In genomic region chrX:4193500-4193899, GRCh38 we compare ENCODE assay signal across 22 cellular contexts.
DNase-seq lines count a peak whose midpoint lies in the region; FAIRE-seq and TF ChIP-seq lines count a peak whose summit lies in the region.
"Had no signal": no experiment of that assay in that cellular context is flagged by ENCODE, and none has a peak within 500 bp of the region (broad histone marks: within the 10 kb centered on the region; RNA-seq: fewer than 3 reads in every experiment).

No MANE protein-coding gene starts in this region.

- dilution Hi-C loops in endothelial cell of umbilical vein (cut with MboI; ENCODE audit: extremely low pct_ligation_motif_present, low sequenced_read_pairs): no loop called here

- H2AK5ac ChIP-seq in H9 (ENCODE audit: insufficient read length, low read length): no peak overlapping the region

- no peaks in the 10 kb centered on the region for H3K79me2 ChIP-seq in H9 (ENCODE audit: insufficient read depth, low read length)
- no peaks in the 10 kb centered on the region for H3K79me2 ChIP-seq in PC-9 (ENCODE audit: low read depth)
- H3K79me2 ChIP-seq in endothelial cell of umbilical vein (ENCODE audit: control insufficient read depth, insufficient read depth, low read length): no peaks in the 10 kb centered on the region

- intact Hi-C loops in PC-9 (cut with micrococcal nuclease; ENCODE audit: unreplicated experiment): no loop called here
- intact Hi-C loops in endothelial cell of umbilical vein (cut with micrococcal nuclease): no loop called here
- intact Hi-C loops in colonic mucosa (cut with DNase I): no loop called here
- intact Hi-C loops in adrenal gland (cut with DNase I): no loop called here

- H3K27me3 ChIP-seq in H9 (ENCODE audit: insufficient read depth, low read length): no peaks in the 10 kb centered on the region
- H3K27me3 ChIP-seq in PC-9 (ENCODE audit: insufficient read depth, low read depth): no peaks in the 10 kb centered on the region
- no peaks in the 10 kb centered on the region for H3K27me3 ChIP-seq in endothelial cell of umbilical vein (ENCODE audit: control insufficient read depth in 2 of 2, insufficient read depth in 2 of 2, low read length in 2 of 2)
- H3K27me3 ChIP-seq in colonic mucosa: no peaks in the 10 kb centered on the region
- H3K27me3 ChIP-seq in adrenal gland: no peaks in the 10 kb centered on the region
- H3K27me3 ChIP-seq: BLaER1 had no signal

- H3K4me2 ChIP-seq in H9 (ENCODE audit: insufficient read depth, insufficient read length, low read length) (no peak overlapping the region), PC-9 (no peak overlapping the region), endothelial cell of umbilical vein (ENCODE audit: insufficient read depth, low read length) (no peak overlapping the region)
- H3K4me2 ChIP-seq: BLaER1 had no signal

- no peaks in the 10 kb centered on the region for H3K9me1 ChIP-seq in endothelial cell of umbilical vein (replicated peaks; ENCODE audit: control insufficient read depth, extremely low read depth, insufficient read depth, low read length)

- no peak for TF ChIP-seq CTCF in D721Med (IDR thresholded peaks at IDR 0.05; ENCODE audit: insufficient read depth, missing control alignments)
- TF ChIP-seq CTCF in H9 (conservative IDR thresholded peaks at IDR 0.05): no peak
- no peak for TF ChIP-seq CTCF in PC-9 (conservative IDR thresholded peaks at IDR 0.05)
- TF ChIP-seq CTCF in endothelial cell of umbilical vein (IDR thresholded peaks at IDR 0.05; ENCODE audit: extremely low read depth in 1 of 2, insufficient read depth in 1 of 2, low read depth in 1 of 2, low read length in 2 of 2): no peak
- no peak for TF ChIP-seq CTCF in colonic mucosa (IDR thresholded peaks at IDR 0.05)
- no peak for TF ChIP-seq CTCF in chondrocyte (IDR thresholded peaks at IDR 0.05)
- TF ChIP-seq CTCF in adrenal gland (IDR thresholded peaks at IDR 0.05): no peak

- H3K4ac ChIP-seq in H9 (ENCODE audit: low read depth, low read length): no peak overlapping the region

- no peak overlapping the region for H2BK12ac ChIP-seq in H9 (ENCODE audit: insufficient read length, low read depth, low read length)

- no peak overlapping the region for H2BK20ac ChIP-seq in H9 (ENCODE audit: low read depth, low read length, poor library complexity, severe bottlenecking)

- H4K20me1 ChIP-seq in H9 (ENCODE audit: control insufficient read depth, insufficient read depth, insufficient read length) (no peaks in the 10 kb centered on the region), PC-9 (ENCODE audit: insufficient read depth) (no peaks in the 10 kb centered on the region), endothelial cell of umbilical vein (replicated peaks; ENCODE audit: control insufficient read depth, extremely low read depth, insufficient read depth, low read length) (no peaks in the 10 kb centered on the region)
- H4K20me1 ChIP-seq: BLaER1 had no signal

- H3K4me3 Mint-ChIP-seq in H9: no peak overlapping the region
- no peak overlapping the region for H3K4me3 Mint-ChIP-seq in chondrocyte (ENCODE audit: unreplicated experiment)
- H3K4me3 Mint-ChIP-seq: B cell; CD4-positive, CD25-positive, alpha-beta regulatory T cell; CD8-positive, alpha-beta T cell; HFFc6 had no signal

- POLR2A ChIA-PET in PC-9 (lab: Charles Lee; ENCODE audit: unreplicated experiment) (no interaction called here), endothelial cell of umbilical vein (lab: Charles Lee) (no interaction called here)

- no peaks in the 10 kb centered on the region for H3K9me3 Mint-ChIP-seq in H9
- H3K9me3 Mint-ChIP-seq in chondrocyte (ENCODE audit: low read depth): peaks cover 13% of the 10 kb centered on the region

- H3K4me1 Mint-ChIP-seq in H9 (peaks cover 11% of the 10 kb centered on the region in 2 experiments), chondrocyte (ENCODE audit: low read depth) (no peaks in the 10 kb centered on the region)
- H3K4me1 Mint-ChIP-seq: B cell; CD4-positive, CD25-positive, alpha-beta regulatory T cell had no signal

- H4K5ac ChIP-seq in H9 (ENCODE audit: insufficient read length, low read depth, low read length): peak overlapping the region; percentile 85

- BruUV-seq in PC-9 (replicated peaks; lab: Mats Ljungman, UMichigan): no TSS peak
- no TSS peak for BruUV-seq in endothelial cell of umbilical vein (replicated peaks; lab: Mats Ljungman, UMichigan)

- H3K36me3 Mint-ChIP-seq in H9 (ENCODE audit: insufficient read depth in 1 of 3, low read depth in 3 of 3) (no peaks in the 10 kb centered on the region), chondrocyte (ENCODE audit: low read depth) (no peaks in the 10 kb centered on the region)
- H3K36me3 Mint-ChIP-seq: CD4-positive, CD25-positive, alpha-beta regulatory T cell; CD8-positive, alpha-beta T cell had no signal

- H3K56ac ChIP-seq in H9 (ENCODE audit: insufficient read length, low read depth, low read length): no peak overlapping the region

- H3K36me3 ChIP-seq in PC-9 (ENCODE audit: low read depth) (no peaks in the 10 kb centered on the region), endothelial cell of umbilical vein (ENCODE audit: control insufficient read depth in 2 of 2, extremely low read depth in 1 of 2, insufficient read depth in 2 of 2, low read length in 2 of 2) (no peaks in the 10 kb centered on the region), colonic mucosa (no peaks in the 10 kb centered on the region), adrenal gland (replicated peaks in 1 of 2) (no peaks in the 10 kb centered on the region)
- H3K36me3 ChIP-seq: BLaER1 had no signal

- no peak overlapping the region for H2BK5ac ChIP-seq in H9 (ENCODE audit: insufficient read length, low read length)

- no peak overlapping the region for H3K23ac ChIP-seq in H9 (ENCODE audit: insufficient read length, low read depth, low read length)

- H3K9ac ChIP-seq in H9 (ENCODE audit: extremely low read depth, insufficient read length, low read length): no peak overlapping the region
- H3K9ac ChIP-seq in endothelial cell of umbilical vein (replicated peaks; ENCODE audit: extremely low read depth, insufficient read depth, low read length): no peak overlapping the region
- no peak overlapping the region for H3K9ac ChIP-seq in colonic mucosa (ENCODE audit: low read depth in 2 of 2, low read length in 2 of 2)
- H3K9ac ChIP-seq: BLaER1 had no signal

- H3K4me1 ChIP-seq in H9 (ENCODE audit: insufficient read depth, low read length) (no peaks in the 10 kb centered on the region), PC-9 (replicated peaks; ENCODE audit: insufficient read depth) (peaks cover 10% of the 10 kb centered on the region; the same call in 1 of the 2 replicates), endothelial cell of umbilical vein (ENCODE audit: control insufficient read depth, extremely low read depth, insufficient read depth, low read length) (no peaks in the 10 kb centered on the region), colonic mucosa (no peaks in the 10 kb centered on the region), adrenal gland (replicated peaks in 1 of 2) (no peaks in the 10 kb centered on the region)
- H3K4me1 ChIP-seq: BLaER1, Caco-2 had no signal

- H3F3A ChIP-seq in PC-9 (ENCODE audit: insufficient read depth, low read depth): no peaks in the 10 kb centered on the region

- no peaks in the 10 kb centered on the region for H3K23me2 ChIP-seq in H9 (ENCODE audit: insufficient read length, low read depth, low read length, poor library complexity, severe bottlenecking)

- no peak for TF ChIP-seq POLR2A in endothelial cell of umbilical vein (IDR thresholded peaks at IDR 0.05; ENCODE audit: low read depth, low read length)
- no peak for TF ChIP-seq POLR2A in adrenal gland (IDR thresholded peaks at IDR 0.05)

- H2BK15ac ChIP-seq in H9 (ENCODE audit: low read depth, low read length): no peak overlapping the region

- no peak overlapping the region for H3K14ac ChIP-seq in H9 (ENCODE audit: insufficient read depth, low read length)

- H3K18ac ChIP-seq in H9 (ENCODE audit: insufficient read length, low read depth, low read length): no peak overlapping the region

- CTCF ChIA-PET in PC-9 (lab: Charles Lee) (no interaction called here), endothelial cell of umbilical vein (lab: Charles Lee) (no interaction called here)

- no peak overlapping the region for H3K27ac ChIP-seq in H9 (ENCODE audit: insufficient read length, low read depth, low read length)
- no peak overlapping the region for H3K27ac ChIP-seq in PC-9
- no peak overlapping the region for H3K27ac ChIP-seq in endothelial cell of umbilical vein (ENCODE audit: insufficient read depth, low read depth, low read length)
- no peak overlapping the region for H3K27ac ChIP-seq in colonic mucosa
- no peak overlapping the region for H3K27ac ChIP-seq in adrenal gland
- H3K27ac ChIP-seq: BLaER1, C4-2B had no signal

- H2AFZ ChIP-seq in H9 (ENCODE audit: low read length) (no peak overlapping the region), PC-9 (peak overlapping the region; percentile 13; the same call in 1 of the 2 replicates), endothelial cell of umbilical vein (ENCODE audit: low read depth, low read length) (no peak overlapping the region)

- no peak overlapping the region for H4K8ac ChIP-seq in H9 (replicated peaks; ENCODE audit: insufficient read length, low read depth, low read length)

- H3K4me3 ChIP-seq in PC-9 (no peak overlapping the region), endothelial cell of umbilical vein (replicated peaks in 1 of 3; ENCODE audit: insufficient read depth in 1 of 3, low read depth in 1 of 3, low read length in 3 of 3) (no peak overlapping the region), colonic mucosa (no peak overlapping the region), adrenal gland (no peak overlapping the region)
- H3K4me3 ChIP-seq: BLaER1, GM12878 had no signal

- H3K27ac Mint-ChIP-seq in H9: no peak overlapping the region
- H3K27ac Mint-ChIP-seq in chondrocyte (ENCODE audit: unreplicated experiment): no peak overlapping the region
- H3K27ac Mint-ChIP-seq: B cell; CD4-positive, CD25-positive, alpha-beta regulatory T cell; CD8-positive, alpha-beta T cell; HFFc6 had no signal

- H3K79me1 ChIP-seq in H9 (ENCODE audit: insufficient read depth, low read depth, low read length, poor library complexity, severe bottlenecking): no peaks in the 10 kb centered on the region

- H3K9me2 ChIP-seq in PC-9 (ENCODE audit: insufficient read depth): no peaks in the 10 kb centered on the region

- no peaks in the 10 kb centered on the region for H3K9me3 ChIP-seq in H9 (ENCODE audit: control insufficient read depth, low read depth, low read length)
- no peaks in the 10 kb centered on the region; the same call in 1 of the 2 replicates for H3K9me3 ChIP-seq in PC-9 (ENCODE audit: insufficient read depth, low read depth)
- H3K9me3 ChIP-seq in endothelial cell of umbilical vein (replicated peaks; ENCODE audit: control insufficient read depth, insufficient read depth, low read length): no peaks in the 10 kb centered on the region
- no peaks in the 10 kb centered on the region for H3K9me3 ChIP-seq in colonic mucosa
- no peaks in the 10 kb centered on the region for H3K9me3 ChIP-seq in adrenal gland (replicated peaks in 1 of 3)
- H3K9me3 ChIP-seq: BLaER1, Caco-2 had no signal

- no peaks in the 10 kb centered on the region for H3K27me3 Mint-ChIP-seq in H9 (ENCODE audit: low read depth)
- H3K27me3 Mint-ChIP-seq in chondrocyte (ENCODE audit: low read depth): no peaks in the 10 kb centered on the region
- H3K27me3 Mint-ChIP-seq: B cell; CD4-positive, CD25-positive, alpha-beta regulatory T cell had no signal

- no peak overlapping the region for H2BK120ac ChIP-seq in H9 (ENCODE audit: low read depth, low read length, poor library complexity, severe bottlenecking)

- WGBS in H9 (ENCODE audit: extremely low coverage, insufficient read length, low lambda C conversion rate): 100% methylated on average over 3 of the region's 5 CpGs
- WGBS in adrenal gland, 4 donors: 80 to 88% (median 85%) methylated on average over 5 of the region's 5 CpGs

- FAIRE-seq in D721Med (lab: Jason Lieb, UNC): peak; percentile 87
- peak; percentile 4 for FAIRE-seq in endothelial cell of umbilical vein (lab: Jason Lieb, UNC)
- FAIRE-seq: GM12878, GM18507 had no signal

- no peak for DNase-seq in D721Med (ENCODE audit: insufficient read length, low spot score)
- no peak for DNase-seq in H9
- DNase-seq in PC-9: no peak
- DNase-seq in endothelial cell of umbilical vein (ENCODE audit: low read depth, low spot score): no peak
- DNase-seq in colonic mucosa: no peak
- no peak for DNase-seq in chondrocyte (ENCODE audit: low spot score)
- no peak for DNase-seq in adrenal gland
- DNase-seq: Caco-2; CD4-positive, CD25-positive, alpha-beta regulatory T cell; CD8-positive, alpha-beta T cell; DMS 273 treated with DMSO at 0.1 percent for 48 hours; DMS79; EL; GDM1; GOT3; H7; HFFc6 had no signal

- no peak overlapping the region for H3T11ph ChIP-seq in H9 (ENCODE audit: low read length)

- no peak overlapping the region for H4K91ac ChIP-seq in H9 (ENCODE audit: insufficient read length, low read depth, low read length)
